ENCODE assay signal across 14 cellular contexts in genomic region chr6:93567164-93567563, GRCh38.
"Had no signal": no experiment of that assay in that cellular context is flagged by ENCODE, and none has a peak within 500 bp of the region (broad histone marks: within the 10 kb centered on the region; RNA-seq: fewer than 3 reads in every experiment).

No MANE protein-coding gene starts in this region.

- DNase-seq: activated CD4-positive, alpha-beta T cell treated with anti-CD3 and anti-CD28 coated beads, Interleukin-2, amount 10 ng/mL, durations not matched to agents 7 days and 5 days; activated CD8-positive, alpha-beta T cell treated with anti-CD3 and anti-CD28 coated beads, Interleukin-2, amount 10 ng/mL, durations not matched to agents 7 days and 5 days; activated naive CD4-positive, alpha-beta T cell treated with Interleukin-2 at 50 U/mL for 16 hours; activated naive CD8-positive, alpha-beta T cell treated with anti-CD3 and anti-CD28 coated beads, Interleukin-2, amount 10 ng/mL, durations not matched to agents 7 days and 5 days; activated T-cell treated with anti-CD3 and anti-CD28 coated beads, Interleukin-2, amount 50 U/mL, for 24 hours; amygdala; body of pancreas; erythroblast; head of caudate nucleus; mesenchymal stem cell; mucosa of descending colon; natural killer cell; T1000; upper lobe of left lung had no signal

- H3K27me3 ChIP-seq: body of pancreas, upper lobe of left lung had no signal

- ATAC-seq: activated CD8-positive, alpha-beta T cell treated with anti-CD3 and anti-CD28 coated beads, Interleukin-2, amount 10 ng/mL, durations not matched to agents 7 days and 5 days; body of pancreas; mucosa of descending colon; natural killer cell had no signal

- H3K4me3 ChIP-seq: body of pancreas, mucosa of descending colon, upper lobe of left lung had no signal

- H3K4me1 ChIP-seq: body of pancreas, upper lobe of left lung had no signal

- H3K36me3 ChIP-seq: upper lobe of left lung had no signal

- H3K27ac ChIP-seq: body of pancreas, upper lobe of left lung had no signal

- H3K9me3 ChIP-seq: body of pancreas, mucosa of descending colon, upper lobe of left lung had no signal
